ENCODE assay signal across 11 cellular contexts in genomic region chr2:154477319-154477718, GRCh38.
"Had no signal": no experiment of that assay in that cellular context is flagged by ENCODE, and none has a peak within 500 bp of the region (broad histone marks: within the 10 kb centered on the region; RNA-seq: fewer than 3 reads in every experiment).

No MANE protein-coding gene starts in this region.

- H2AFZ ChIP-seq: GM23248 had no signal

- H3K9me3 ChIP-seq: HAP-1 had no signal

- H3K27ac ChIP-seq: GM23248 had no signal

- FAIRE-seq: H1, H54 had no signal

- ATAC-seq: GM23338, HCT116 had no signal

- H3K4me3 ChIP-seq: GM23248, GM23338, HAP-1 had no signal

- H3K9ac ChIP-seq: GM23248 had no signal

- DNase-seq: GM23248, GOT3, H7, H9, HCEC 1CT, HFFc6 had no signal

- H3K4me2 ChIP-seq: GM23338 had no signal

- H3K36me3 ChIP-seq: HAP-1 had no signal
